28 cellular contexts compared by ENCODE assay signal in genomic region chr1:198630863-198631262, GRCh38. TPM values are rescaled to one million over a fixed set of nuclear protein-coding genes. Genes with fewer than 3 reads are reported as not detected.
DNase-seq lines count a peak whose midpoint lies in the region; ATAC-seq, FAIRE-seq and TF ChIP-seq lines count a peak whose summit lies in the region.
"Had no signal": no experiment of that assay in that cellular context is flagged by ENCODE, and none has a peak within 500 bp of the region (broad histone marks: within the 10 kb centered on the region; RNA-seq: fewer than 3 reads in every experiment).

No MANE protein-coding gene starts in this region.

- CTCF ChIA-PET in activated CD8-positive, alpha-beta T cell treated with anti-CD3 and anti-CD28 coated beads for 36 hours (lab: Charles Lee) = interaction anchor here (1.0 to 1.6 kb wide), 2 partner anchors 9 to 25 kb away, joined by 3 to 5 read pairs; no protein-coding TSS in a partner anchor
- CTCF ChIA-PET in activated CD8-positive, alpha-beta T cell treated with anti-CD3 and anti-CD28 coated beads, Interleukin-2, amount 10 ng/mL, durations not matched to agents 7 days and 5 days (lab: Charles Lee) = interaction anchor here (1.0 to 10.6 kb wide), 2 partner anchors 8 to 75 kb away, joined by 3 to 169 read pairs; no protein-coding TSS in a partner anchor

- H3K27me3 Mint-ChIP-seq in activated CD8-positive, alpha-beta T cell treated with anti-CD3 and anti-CD28 coated beads for 36 hours = no peaks in the 10 kb centered on the region
- H3K27me3 Mint-ChIP-seq in activated CD8-positive, alpha-beta T cell treated with anti-CD3 and anti-CD28 coated beads, Interleukin-2, amount 10 ng/mL, durations not matched to agents 7 days and 5 days (ENCODE audit: low read depth) = no peaks in the 10 kb centered on the region
- H3K27me3 Mint-ChIP-seq in central memory CD8-positive, alpha-beta T cell = no peaks in the 10 kb centered on the region
- H3K27me3 Mint-ChIP-seq: memory B cell had no signal

- peaks cover 11% of the 10 kb centered on the region for H3K9me3 Mint-ChIP-seq in activated CD8-positive, alpha-beta T cell treated with anti-CD3 and anti-CD28 coated beads for 36 hours
- peaks cover 4% of the 10 kb centered on the region for H3K9me3 Mint-ChIP-seq in activated CD8-positive, alpha-beta T cell treated with anti-CD3 and anti-CD28 coated beads, Interleukin-2, amount 10 ng/mL, durations not matched to agents 7 days and 5 days (ENCODE audit: insufficient read depth)
- peaks cover 13% of the 10 kb centered on the region for H3K9me3 Mint-ChIP-seq in central memory CD8-positive, alpha-beta T cell
- H3K9me3 Mint-ChIP-seq: brain had no signal

- H3K4me1 Mint-ChIP-seq in activated CD8-positive, alpha-beta T cell treated with anti-CD3 and anti-CD28 coated beads for 36 hours (ENCODE audit: low read depth) = peaks cover 88% of the 10 kb centered on the region
- peaks cover 92% of the 10 kb centered on the region for H3K4me1 Mint-ChIP-seq in activated CD8-positive, alpha-beta T cell treated with anti-CD3 and anti-CD28 coated beads, Interleukin-2, amount 10 ng/mL, durations not matched to agents 7 days and 5 days (ENCODE audit: low read depth)
- peaks cover 88% of the 10 kb centered on the region for H3K4me1 Mint-ChIP-seq in central memory CD8-positive, alpha-beta T cell
- H3K4me1 Mint-ChIP-seq: brain had no signal

- WGBS in aorta, 2 donors = 94 to 98% methylated on average over 1 of the region's 1 CpG

- peak overlapping the region; percentile 44 for H3K4me2 ChIP-seq in Loucy (ENCODE audit: low read depth, low read length, poor library complexity, severe bottlenecking)
- H3K4me2 ChIP-seq: KMS-11 had no signal

- H3K27ac Mint-ChIP-seq in activated CD8-positive, alpha-beta T cell treated with anti-CD3 and anti-CD28 coated beads for 36 hours = peak overlapping the region; percentile 29
- no peak overlapping the region for H3K27ac Mint-ChIP-seq in activated CD8-positive, alpha-beta T cell treated with anti-CD3 and anti-CD28 coated beads, Interleukin-2, amount 10 ng/mL, durations not matched to agents 7 days and 5 days
- H3K27ac Mint-ChIP-seq in central memory CD8-positive, alpha-beta T cell (ENCODE audit: low read depth) = peak overlapping the region; percentile 87
- H3K27ac Mint-ChIP-seq: brain, memory B cell had no signal

- no peak overlapping the region for H2AFZ ChIP-seq in Loucy (ENCODE audit: low read length)
- H2AFZ ChIP-seq: parathyroid adenoma had no signal

- no peak for DNase-seq in activated CD8-positive, alpha-beta T cell treated with anti-CD3 and anti-CD28 coated beads for 36 hours
- DNase-seq in activated CD8-positive, alpha-beta T cell treated with anti-CD3 and anti-CD28 coated beads, Interleukin-2, amount 10 ng/mL, durations not matched to agents 7 days and 5 days = no peak
- DNase-seq in D721Med (ENCODE audit: insufficient read length, low spot score) (no peak), aorta (no peak)
- DNase-seq in central memory CD8-positive, alpha-beta T cell (ENCODE audit: low spot score in 2 of 2) = no peak
- DNase-seq in activated CD4-positive, CD25-positive, alpha-beta regulatory T cell treated with anti-CD3 and anti-CD28 coated beads, Interleukin-2, amount 50 U/mL, for 72 hours = no peak
- DNase-seq: activated CD4-positive, CD25-positive, alpha-beta regulatory T cell; activated gamma-delta T cell treated with Interleukin-2 at 50 U/mL for 16 hours; cerebellar nuclear complex; esophagus squamous epithelium; foreskin melanocyte; heart left ventricle; islet precursor cell; left lung; NCI-H146; NCI-H2107; stimulated activated naive CD4-positive, alpha-beta T cell; T-helper 1 cell had no signal

- H3F3A ChIP-seq in Loucy (ENCODE audit: low read depth) = peaks cover 10% of the 10 kb centered on the region; the same call in 1 of the 2 replicates

- no peak overlapping the region for H3K27ac ChIP-seq in aorta (ENCODE audit: low read depth in 1 of 2, low read length in 2 of 2)
- H3K27ac ChIP-seq: esophagus squamous epithelium, heart left ventricle, KMS-11, left lung, parathyroid adenoma, thoracic aorta had no signal

- H3K9me2 ChIP-seq in Loucy (replicated peaks; ENCODE audit: low read depth, low read length) = no peaks in the 10 kb centered on the region

- H3K27me3 ChIP-seq in Loucy (ENCODE audit: insufficient read depth, low read length, poor library complexity, severe bottlenecking) (no peaks in the 10 kb centered on the region), aorta (ENCODE audit: control insufficient read depth in 1 of 2, insufficient read depth in 2 of 2, low read length in 1 of 2) (no peaks in the 10 kb centered on the region)
- H3K27me3 ChIP-seq: esophagus squamous epithelium, heart left ventricle, left lung had no signal

- H3K9me3 ChIP-seq in Loucy (ENCODE audit: insufficient read depth, low read depth, low read length) (no peaks in the 10 kb centered on the region), aorta (ENCODE audit: control insufficient read depth, low read length) (no peaks in the 10 kb centered on the region)
- H3K9me3 ChIP-seq: esophagus squamous epithelium, HAP-1, heart left ventricle, left lung, thoracic aorta had no signal

- H4K20me1 ChIP-seq in Loucy (ENCODE audit: insufficient read depth, low read length, poor library complexity, severe bottlenecking) = no peaks in the 10 kb centered on the region

- peaks cover 59% of the 10 kb centered on the region for H3K36me3 Mint-ChIP-seq in activated CD8-positive, alpha-beta T cell treated with anti-CD3 and anti-CD28 coated beads for 36 hours (ENCODE audit: low read depth)
- peaks cover 40% of the 10 kb centered on the region for H3K36me3 Mint-ChIP-seq in activated CD8-positive, alpha-beta T cell treated with anti-CD3 and anti-CD28 coated beads, Interleukin-2, amount 10 ng/mL, durations not matched to agents 7 days and 5 days (ENCODE audit: low read depth)
- H3K36me3 Mint-ChIP-seq in central memory CD8-positive, alpha-beta T cell (ENCODE audit: insufficient read depth) = peaks cover 12% of the 10 kb centered on the region
- H3K36me3 Mint-ChIP-seq: brain had no signal

- H3K4me1 ChIP-seq in Loucy (ENCODE audit: insufficient read depth, low read length, poor library complexity, severe bottlenecking) = peaks cover 95% of the 10 kb centered on the region
- no peaks in the 10 kb centered on the region for H3K4me1 ChIP-seq in aorta (ENCODE audit: control insufficient read depth in 1 of 2, insufficient read depth in 2 of 2, low read length in 2 of 2)
- H3K4me1 ChIP-seq: esophagus squamous epithelium, HAP-1, parathyroid adenoma had no signal

- H3K9ac ChIP-seq in Loucy (ENCODE audit: low read depth, low read length, poor library complexity, severe bottlenecking) = no peak overlapping the region
- H3K9ac ChIP-seq: KMS-11, parathyroid adenoma had no signal

- no peaks in the 10 kb centered on the region for H3K36me3 ChIP-seq in Loucy (ENCODE audit: insufficient read depth, low read length)
- H3K36me3 ChIP-seq in aorta (ENCODE audit: control insufficient read depth in 1 of 2, insufficient read depth in 2 of 2, low read length in 1 of 2) = no peaks in the 10 kb centered on the region
- H3K36me3 ChIP-seq: esophagus squamous epithelium, HAP-1, heart left ventricle, left lung, thoracic aorta had no signal

- POLR2A ChIA-PET in activated CD8-positive, alpha-beta T cell treated with anti-CD3 and anti-CD28 coated beads for 36 hours (lab: Charles Lee) = interaction anchor here (0.8 to 1.5 kb wide), 3 partner anchors 9 to 20 kb away, joined by 3 to 5 read pairs (median 4); no protein-coding TSS in a partner anchor
- POLR2A ChIA-PET in activated CD8-positive, alpha-beta T cell treated with anti-CD3 and anti-CD28 coated beads, Interleukin-2, amount 10 ng/mL, durations not matched to agents 7 days and 5 days (lab: Charles Lee) = interaction anchor here (0.7 to 2.0 kb wide), 2 partner anchors 8 to 10 kb away, joined by 3 to 20 read pairs; partner anchors contain the start of gene PTPRC

- TF ChIP-seq CTCF in activated CD8-positive, alpha-beta T cell treated with anti-CD3 and anti-CD28 coated beads for 36 hours (IDR thresholded peaks at IDR 0.05) = no peak
- TF ChIP-seq CTCF in D721Med (IDR thresholded peaks at IDR 0.05; ENCODE audit: insufficient read depth, missing control alignments) (no peak), Loucy (conservative IDR thresholded peaks at IDR 0.05; ENCODE audit: low read length) (no peak)

- FAIRE-seq in D721Med (lab: Jason Lieb, UNC) = peak; percentile 11
- FAIRE-seq: endometrium had no signal

- H3K79me2 ChIP-seq in Loucy (ENCODE audit: insufficient read depth, low read length) = peaks cover 42% of the 10 kb centered on the region
- H3K79me2 ChIP-seq: parathyroid adenoma had no signal

- intact Hi-C loops in activated CD8-positive, alpha-beta T cell treated with anti-CD3 and anti-CD28 coated beads for 36 hours (cut with micrococcal nuclease) = no loop called here
- intact Hi-C loops in aorta (cut with DNase I) = no loop called here

- no peak for ATAC-seq in activated CD8-positive, alpha-beta T cell treated with anti-CD3 and anti-CD28 coated beads for 36 hours
- no peak for ATAC-seq in activated CD8-positive, alpha-beta T cell treated with anti-CD3 and anti-CD28 coated beads, Interleukin-2, amount 10 ng/mL, durations not matched to agents 7 days and 5 days
- ATAC-seq in central memory CD8-positive, alpha-beta T cell (replicated peaks; ENCODE audit: extremely low read depth, poor library complexity, severe bottlenecking) = no peak
- ATAC-seq in aorta (ENCODE audit: low FRiP score) = no peak
- ATAC-seq: heart left ventricle, left lung had no signal

- H3K4me3 ChIP-seq in Loucy (ENCODE audit: low read length, poor library complexity, severe bottlenecking) (no peak overlapping the region), aorta (ENCODE audit: low read length in 2 of 2) (no peak overlapping the region)
- H3K4me3 ChIP-seq: esophagus squamous epithelium, HAP-1, heart left ventricle, left lung, skin epidermis, thoracic aorta had no signal

- no peak overlapping the region for H3K4me3 Mint-ChIP-seq in activated CD8-positive, alpha-beta T cell treated with anti-CD3 and anti-CD28 coated beads for 36 hours
- H3K4me3 Mint-ChIP-seq in activated CD8-positive, alpha-beta T cell treated with anti-CD3 and anti-CD28 coated beads, Interleukin-2, amount 10 ng/mL, durations not matched to agents 7 days and 5 days = no peak overlapping the region
- peak overlapping the region; percentile 26 for H3K4me3 Mint-ChIP-seq in central memory CD8-positive, alpha-beta T cell
- H3K4me3 Mint-ChIP-seq: brain, memory B cell had no signal

RNA-seq across cellular contexts. Expression of gene PTPRC, which starts 8.0 kb away (rescaled TPM):
- total RNA-seq in activated CD8-positive, alpha-beta T cell treated with anti-CD3 and anti-CD28 coated beads for 36 hours = 100 to 1,000 TPM; 475 to 499 TPM
- total RNA-seq in activated CD8-positive, alpha-beta T cell treated with anti-CD3 and anti-CD28 coated beads, Interleukin-2, amount 10 ng/mL, durations not matched to agents 7 days and 5 days = 100 to 1,000 TPM; 604 to 619 TPM
- total RNA-seq in aorta = 10 to 100 TPM; 46.6 to 89.9 TPM
- 10 to 100 TPM in 1 of 2 donors, 1 to 10 TPM in 1; 1.4 to 12.9 TPM for polyA plus RNA-seq in aorta
- total RNA-seq: dermis microvascular lymphatic vessel endothelial cell had no signal

Comparison
In these comparisons a context has a peak if more than half of its experiments do, and no peak if none do; other contexts are left out.
1. RNA of gene PTPRC, which starts 8.0 kb away (total RNA-seq): 604 to 619 TPM in activated CD8-positive, alpha-beta T cell treated with anti-CD3 and anti-CD28 coated beads, Interleukin-2, amount 10 ng/mL, durations not matched to agents 7 days and 5 days and 475 to 499 TPM in activated CD8-positive, alpha-beta T cell treated with anti-CD3 and anti-CD28 coated beads for 36 hours; 46.6 to 89.9 TPM in aorta; every median in the first group is over 4 times any median in the second.